13 cellular contexts compared by ENCODE assay signal in the genomic region with DNA sequence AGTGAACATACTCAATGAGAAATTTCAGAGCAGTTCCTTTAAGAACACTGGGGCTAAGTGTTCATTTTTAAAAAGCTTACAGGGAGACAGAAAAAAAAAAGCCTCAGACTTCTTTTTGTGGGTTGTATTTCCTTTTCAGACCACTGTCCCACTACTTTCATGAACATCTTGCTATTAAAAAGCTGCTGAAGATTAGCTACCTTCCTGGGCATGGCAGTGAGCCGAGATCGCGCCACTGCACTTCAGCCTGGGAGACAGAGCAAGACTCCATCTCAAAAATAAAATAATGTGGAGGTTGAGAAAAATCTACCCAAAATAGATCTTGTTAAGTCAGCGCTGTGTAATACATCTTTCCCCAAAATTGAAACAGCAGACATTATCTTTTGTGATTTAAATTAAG.
"Had no signal": no experiment of that assay in that cellular context is flagged by ENCODE, and none has a peak within 500 bp of the region (broad histone marks: within the 10 kb centered on the region; RNA-seq: fewer than 3 reads in every experiment).

No MANE protein-coding gene starts in this region.

- H3K9me3 ChIP-seq: heart left ventricle, left lung, SJCRH30, thyroid gland had no signal

- ATAC-seq: activated CD4-positive, CD25-positive, alpha-beta regulatory T cell treated with anti-CD3 and anti-CD28 coated beads, Interleukin-2, amount 50 U/mL, for 24 hours; left lung; stimulated activated effector memory CD8-positive, alpha-beta T cell treated with anti-CD3 and anti-CD28 coated beads, Interleukin-12 subunit alpha, Interleukin-12 subunit beta, amount 100 ng/mL, for 72 hours had no signal

- H3K4me1 ChIP-seq: thyroid gland had no signal

- DNase-seq: activated CD4-positive, alpha-beta memory T cell treated with anti-CD3 and anti-CD28 coated beads, Interleukin-2, amount 10 ng/mL, durations not matched to agents 7 days and 5 days; activated CD8-positive, alpha-beta memory T cell treated with anti-CD3 and anti-CD28 coated beads, Interleukin-2, amount 50 U/mL, for 48 hours; activated naive CD4-positive, alpha-beta T cell treated with Interleukin-2 at 50 U/mL for 16 hours; heart left ventricle; left lung; SJCRH30; SW 1271; thyroid gland had no signal

- H3K4me3 Mint-ChIP-seq: activated CD4-positive, alpha-beta memory T cell treated with anti-CD3 and anti-CD28 coated beads, Interleukin-2, amount 10 ng/mL, durations not matched to agents 7 days and 5 days; stimulated activated effector memory CD8-positive, alpha-beta T cell treated with anti-CD3 and anti-CD28 coated beads, Interleukin-12 subunit alpha, Interleukin-12 subunit beta, amount 100 ng/mL, for 72 hours had no signal

- H3K27ac ChIP-seq: left lung, skin epidermis, thyroid gland had no signal

- H3K27ac Mint-ChIP-seq: activated CD4-positive, alpha-beta memory T cell treated with anti-CD3 and anti-CD28 coated beads, Interleukin-2, amount 10 ng/mL, durations not matched to agents 7 days and 5 days had no signal

- H3K27me3 Mint-ChIP-seq: activated CD4-positive, alpha-beta memory T cell treated with anti-CD3 and anti-CD28 coated beads, Interleukin-2, amount 10 ng/mL, durations not matched to agents 7 days and 5 days had no signal

- H3K4me3 ChIP-seq: heart left ventricle, left lung, SJCRH30, skin epidermis, thyroid gland had no signal

- H3K27me3 ChIP-seq: heart left ventricle, left lung, SJCRH30, thyroid gland had no signal

- H3K9me3 Mint-ChIP-seq: activated CD4-positive, alpha-beta memory T cell treated with anti-CD3 and anti-CD28 coated beads, Interleukin-2, amount 10 ng/mL, durations not matched to agents 7 days and 5 days; stimulated activated effector memory CD8-positive, alpha-beta T cell treated with anti-CD3 and anti-CD28 coated beads, Interleukin-12 subunit alpha, Interleukin-12 subunit beta, amount 100 ng/mL, for 72 hours had no signal

- FAIRE-seq: frontal cortex, keratinocyte had no signal
